1 cellular context compared by ENCODE assay signal in genomic region chr18:57533399-57533884, GRCh38.
TF ChIP-seq lines count a peak whose summit lies in the region.

No MANE protein-coding gene starts in this region.

TF ChIP-seq in HepG2, 621 proteins besides CTCF, POLR2A, EP300 and RAD21 (continues in another document):
- TF ChIP-seq ZNF687 (CRISPR knock-in tag; IDR thresholded peaks at IDR 0.05) (peak; percentile 20; the same call in 1 of the 2 replicates), CC2D1A (CRISPR knock-in tag; IDR thresholded peaks at IDR 0.05) (no peak), PRMT3 (CRISPR knock-in tag; IDR thresholded peaks at IDR 0.05; ENCODE audit: borderline replicate concordance, low read depth) (no peak), THAP9 (CRISPR knock-in tag; IDR thresholded peaks at IDR 0.05; ENCODE audit: borderline replicate concordance) (no peak), ZNF331 (CRISPR knock-in tag; IDR thresholded peaks at IDR 0.05) (no peak), ZXDC (CRISPR knock-in tag; IDR thresholded peaks at IDR 0.05) (no peak), TFE3 (CRISPR knock-in tag; IDR thresholded peaks at IDR 0.05) (no peak), ZBTB44 (CRISPR knock-in tag; IDR thresholded peaks at IDR 0.05) (no peak), SIX1 (CRISPR knock-in tag; IDR thresholded peaks at IDR 0.05; ENCODE audit: borderline replicate concordance) (peak; percentile 76; the same call in 1 of the 2 replicates), ZNF557 (CRISPR knock-in tag; IDR thresholded peaks at IDR 0.05) (no peak), RFX3 (CRISPR knock-in tag; IDR thresholded peaks at IDR 0.05) (no peak), CHD2 (IDR thresholded peaks at IDR 0.05; ENCODE audit: low read depth, low read length) (no peak), MTF2 (CRISPR knock-in tag; IDR thresholded peaks at IDR 0.05; ENCODE audit: borderline replicate concordance) (no peak), ZNF746 (CRISPR knock-in tag; IDR thresholded peaks at IDR 0.05) (no peak), KIAA2018 (CRISPR knock-in tag; IDR thresholded peaks at IDR 0.05; ENCODE audit: borderline replicate concordance) (no peak), ZNF644 (CRISPR knock-in tag; IDR thresholded peaks at IDR 0.05; ENCODE audit: low read depth) (no peak), KLF11 (CRISPR knock-in tag; IDR thresholded peaks at IDR 0.05) (no peak), FOXP4 (CRISPR knock-in tag; IDR thresholded peaks at IDR 0.05) (peak; percentile 33; the same call in 1 of the 2 replicates), ZNF280B (CRISPR knock-in tag; IDR thresholded peaks at IDR 0.05; ENCODE audit: borderline replicate concordance) (no peak), HNRNPUL1 (IDR thresholded peaks at IDR 0.05; ENCODE audit: low read depth, low read length) (no peak), IRF1 (CRISPR knock-in tag; IDR thresholded peaks at IDR 0.05; ENCODE audit: low read depth) (no peak), ZNF446 (CRISPR knock-in tag; IDR thresholded peaks at IDR 0.05) (no peak)
